Comparison of ENCODE assay signal across 8 cellular contexts in genomic region chr20:53622247-53623114, GRCh38. TPM values are rescaled to one million over a fixed set of nuclear protein-coding genes. Genes with fewer than 3 reads are reported as not detected.
A peak's percentile ranks its signal among the peaks of the same experiment; 100 is the strongest.
DNase-seq lines count a peak whose midpoint lies in the region; ATAC-seq and TF ChIP-seq lines count a peak whose summit lies in the region.

No MANE protein-coding gene starts in this region.

- H3K36me3 Mint-ChIP-seq in activated naive CD8-positive, alpha-beta T cell treated with anti-CD3 and anti-CD28 coated beads for 36 hours: no peaks in the 10 kb centered on the region

- no peaks in the 10 kb centered on the region for H3K27me3 Mint-ChIP-seq in activated naive CD8-positive, alpha-beta T cell treated with anti-CD3 and anti-CD28 coated beads for 36 hours

- TF ChIP-seq POLR2A in IMR-90 (IDR thresholded peaks at IDR 0.05; ENCODE audit: low read depth, low read length): no peak

- in situ Hi-C loops in IMR-90 (cut with MboI; ENCODE audit: low sequenced_read_pairs): no loop called here

- peak overlapping the region; percentile 79 for H3K56ac ChIP-seq in IMR-90 (ENCODE audit: extremely low read depth, insufficient read depth, low read length)

- dilution Hi-C loops in IMR-90 (cut with HindIII; ENCODE audit: low sequenced_read_pairs, unreplicated experiment): no loop called here

- H3K4me1 Mint-ChIP-seq in activated naive CD8-positive, alpha-beta T cell treated with anti-CD3 and anti-CD28 coated beads for 36 hours: peaks cover 41% of the 10 kb centered on the region

- H4K20me1 ChIP-seq in IMR-90 (ENCODE audit: insufficient read depth, low read length): no peaks in the 10 kb centered on the region

- H4K91ac ChIP-seq in IMR-90 (ENCODE audit: insufficient read depth, low read depth, low read length): peak overlapping the region; percentile 90

- no peak for ATAC-seq in IMR-90 (ENCODE audit: low read depth)
- ATAC-seq in left colon: peak; percentile 3
- ATAC-seq in thoracic aorta (ENCODE audit: insufficient number of reproducible peaks, low FRiP score, low read depth): no peak

- peak overlapping the region; percentile 75 for H2BK15ac ChIP-seq in IMR-90 (ENCODE audit: low read depth, low read length)

- H4K5ac ChIP-seq in IMR-90 (ENCODE audit: low read depth, low read length): peak overlapping the region; percentile 95

- peak overlapping the region; percentile 68; the same call in 1 of the 2 replicates for H3K9ac ChIP-seq in IMR-90 (ENCODE audit: low read depth, low read length)

- peak overlapping the region; percentile 76 for H2AFZ ChIP-seq in IMR-90 (replicated peaks; ENCODE audit: low read length, poor library complexity)

- peak overlapping the region; percentile 72; the same call in 1 of the 2 replicates for H2AK5ac ChIP-seq in IMR-90 (ENCODE audit: low read depth, low read length)

- POLR2A ChIA-PET in IMR-90 (lab: Charles Lee; ENCODE audit: unreplicated experiment): interaction anchor here (0.5 to 0.6 kb wide), 4 partner anchors 28 to 230 kb away, joined by 3 to 15 read pairs (median 3); no protein-coding TSS in a partner anchor
- POLR2A ChIA-PET in GM10248 (lab: Yijun Ruan, JAX): interaction anchor here (0.6 to 1.2 kb wide), 3 partner anchors 11 to 31 kb away, joined by 3 to 7 read pairs (median 5); no protein-coding TSS in a partner anchor

- H4K8ac ChIP-seq in IMR-90 (ENCODE audit: low read depth in 2 of 2, low read length in 2 of 2): peak overlapping the region; percentile 75 to 94

- peaks cover 3% of the 10 kb centered on the region for H3K9me1 ChIP-seq in IMR-90 (ENCODE audit: insufficient read depth, low read length)

- peak overlapping the region; percentile 89 for H2BK5ac ChIP-seq in IMR-90 (ENCODE audit: low read depth, low read length, poor library complexity, severe bottlenecking)

- peak overlapping the region; percentile 61; the same call in 1 of the 2 replicates for H3K4me2 ChIP-seq in IMR-90 (ENCODE audit: low read depth, low read length)

- no TSS peak for BruUV-seq in IMR-90 (replicated peaks; lab: Mats Ljungman, UMichigan)

- H3K27me3 ChIP-seq in IMR-90 (ENCODE audit: control insufficient read depth, insufficient read depth, low read length) (no peaks in the 10 kb centered on the region), thoracic aorta (replicated peaks; ENCODE audit: insufficient read depth) (no peaks in the 10 kb centered on the region)

- 0 out of 4 replicates have a peak, but pooled peaks cover 0 to 3% of the 10 kb centered on the region in 2 experiments for H3K79me1 ChIP-seq in IMR-90 (ENCODE audit: low read depth in 1 of 2, low read length in 2 of 2)

- peak overlapping the region; percentile 68; the same call in 1 of the 2 replicates for H3K23ac ChIP-seq in IMR-90 (ENCODE audit: low read depth, low read length)

- H3K4me3 ChIP-seq in IMR-90 (ENCODE audit: insufficient read depth, low read depth, low read length) (no peak overlapping the region), thoracic aorta (peak overlapping the region; percentile 66)

- peaks cover 15% of the 10 kb centered on the region for H3K4me1 ChIP-seq in IMR-90 (ENCODE audit: control insufficient read depth, insufficient read depth, low read length)
- peaks cover 26 to 36% of the 10 kb centered on the region in 2 donors for H3K4me1 ChIP-seq in thoracic aorta (ENCODE audit: control insufficient read depth in 1 of 2, low read depth in 2 of 2)

- DNase-seq in IMR-90 (no peak), left colon (no peak), thoracic aorta (ENCODE audit: low spot score) (no peak), GM10248 (ENCODE audit: extremely low spot score) (no peak), NCI-H1930 (lab: John Stamatoyannopoulos, UW) (no peak), midbrain (lab: John Stamatoyannopoulos, UW) (no peak)
- DNase-seq in activated naive CD8-positive, alpha-beta T cell treated with anti-CD3 and anti-CD28 coated beads for 36 hours: no peak

- peak overlapping the region; percentile 95 for H3K18ac ChIP-seq in IMR-90 (ENCODE audit: low read depth, low read length)

- 70% methylated on average over 2 of the region's 7 CpGs; no CpG with 5 or more reads in 1 of the 2 experiments for WGBS in IMR-90 (ENCODE audit: extremely low coverage in 2 of 2, insufficient read length in 1 of 2), 2 experiments

- no peaks in the 10 kb centered on the region for H3K9me3 ChIP-seq in IMR-90 (ENCODE audit: control insufficient read depth, insufficient read depth, low read length)
- no peaks in the 10 kb centered on the region for H3K9me3 ChIP-seq in thoracic aorta

- TF ChIP-seq CTCF in C4-2B (conservative IDR thresholded peaks at IDR 0.05) (no peak), IMR-90 (conservative IDR thresholded peaks at IDR 0.05; ENCODE audit: low read depth, low read length) (no peak), thoracic aorta (IDR thresholded peaks at IDR 0.05) (no peak), GM10248 (IDR thresholded peaks at IDR 0.05; ENCODE audit: control extremely low read depth, extremely low read depth, low read depth, missing control alignments) (no peak)

- H3K27ac ChIP-seq in C4-2B (peak overlapping the region; percentile 88), IMR-90 (ENCODE audit: insufficient read depth, low read length) (peak overlapping the region; percentile 98), thoracic aorta (peak overlapping the region; percentile 78)

- peak overlapping the region; percentile 89 for H2BK120ac ChIP-seq in IMR-90 (ENCODE audit: low read depth, low read length)

- H3K9me3 Mint-ChIP-seq in activated naive CD8-positive, alpha-beta T cell treated with anti-CD3 and anti-CD28 coated beads for 36 hours: no peaks in the 10 kb centered on the region

- peak overlapping the region; percentile 90 for H2BK20ac ChIP-seq in IMR-90 (ENCODE audit: low read depth, low read length)

- H3K4ac ChIP-seq in IMR-90 (ENCODE audit: low read depth, low read length): peak overlapping the region; percentile 43

- peak overlapping the region; percentile 71 for H3K4me3 Mint-ChIP-seq in activated naive CD8-positive, alpha-beta T cell treated with anti-CD3 and anti-CD28 coated beads for 36 hours

- no peak overlapping the region for H2AK9ac ChIP-seq in IMR-90 (replicated peaks; ENCODE audit: low read depth, low read length, poor library complexity)

- peak overlapping the region; percentile 97 for H3K27ac Mint-ChIP-seq in activated naive CD8-positive, alpha-beta T cell treated with anti-CD3 and anti-CD28 coated beads for 36 hours

- no peak for TF ChIP-seq RAD21 in IMR-90 (IDR thresholded peaks at IDR 0.05; ENCODE audit: low read length)

- peak overlapping the region; percentile 88 for H3K14ac ChIP-seq in IMR-90 (replicated peaks; ENCODE audit: low read depth, low read length)

- intact Hi-C loops in IMR-90 (cut with micrococcal nuclease) (loop anchor here (2.0 kb wide), 1 partner anchor 20 kb away; no protein-coding TSS in a partner anchor), left colon (cut with DNase I, micrococcal nuclease) (no loop called here)

- H3K36me3 ChIP-seq in IMR-90 (ENCODE audit: control insufficient read depth, insufficient read depth, low read length) (no peaks in the 10 kb centered on the region), thoracic aorta (no peaks in the 10 kb centered on the region)

- CTCF ChIA-PET in IMR-90 (lab: Yijun Ruan, JAX): interaction anchor here (0.6 to 1.3 kb wide), 4 partner anchors 10 to 317 kb away, joined by 3 to 4 read pairs (median 4); no protein-coding TSS in a partner anchor
- CTCF ChIA-PET in GM10248 (lab: Yijun Ruan, JAX): interaction anchor here (0.9 to 4.8 kb wide), 15 partner anchors 8 to 317 kb away, joined by 3 to 30 read pairs (median 4); partner anchors contain the start of gene ZNF217

TF ChIP-seq in IMR-90, 13 proteins besides CTCF, POLR2A, EP300 and RAD21:
- no peak for TF ChIP-seq RFX5 (IDR thresholded peaks at IDR 0.05; ENCODE audit: low read depth, low read length)
- TF ChIP-seq, protein P1, sequence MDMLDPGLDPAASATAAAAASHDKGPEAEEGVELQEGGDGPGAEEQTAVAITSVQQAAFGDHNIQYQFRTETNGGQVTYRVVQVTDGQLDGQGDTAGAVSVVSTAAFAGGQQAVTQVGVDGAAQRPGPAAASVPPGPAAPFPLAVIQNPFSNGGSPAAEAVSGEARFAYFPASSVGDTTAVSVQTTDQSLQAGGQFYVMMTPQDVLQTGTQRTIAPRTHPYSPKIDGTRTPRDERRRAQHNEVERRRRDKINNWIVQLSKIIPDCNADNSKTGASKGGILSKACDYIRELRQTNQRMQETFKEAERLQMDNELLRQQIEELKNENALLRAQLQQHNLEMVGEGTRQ (IDR thresholded peaks at IDR 0.05; ENCODE audit: low read depth, low read length): no peak
- no peak for TF ChIP-seq CEBPB (IDR thresholded peaks at IDR 0.05; ENCODE audit: low read depth, low read length)
- TF ChIP-seq MAFK (IDR thresholded peaks at IDR 0.05; ENCODE audit: low read depth, low read length): no peak
- TF ChIP-seq ELK1 (IDR thresholded peaks at IDR 0.05; ENCODE audit: borderline replicate concordance, low read depth, low read length): no peak
- TF ChIP-seq RCOR1 (IDR thresholded peaks at IDR 0.05; ENCODE audit: insufficient replicate concordance, low read length): no peak
- no peak for TF ChIP-seq BHLHE40 (IDR thresholded peaks at IDR 0.05; ENCODE audit: low read depth, low read length)
- TF ChIP-seq MAZ (IDR thresholded peaks at IDR 0.05; ENCODE audit: borderline replicate concordance, low read depth, low read length): no peak
- TF ChIP-seq NFE2L2 (IDR thresholded peaks at IDR 0.05; ENCODE audit: low read depth, low read length): no peak
- no peak for TF ChIP-seq FOS (IDR thresholded peaks at IDR 0.05; ENCODE audit: low read depth, low read length)

RNA-seq across cellular contexts. Expression of gene ZNF217, which starts 28.8 kb away (rescaled TPM):
- 25.8 and 27.8 TPM in 2 replicates for total RNA-seq in IMR-90 (2012; rRNA removed)
- polyA plus RNA-seq in IMR-90 (2012; rRNA removed): 6.9 and 9.1 TPM in 2 replicates
- 2.4 and 4.1 TPM in 2 replicates for polyA plus RNA-seq in IMR-90 (2012; cell fraction: cytosol; rRNA removed)
- 3.4 and 8.6 TPM in 2 replicates for polyA plus RNA-seq in IMR-90 (2012; cell fraction: nucleus; rRNA removed; ENCODE audit: low replicate concordance)
- total RNA-seq in activated naive CD8-positive, alpha-beta T cell treated with anti-CD3 and anti-CD28 coated beads for 36 hours: 10 to 100 TPM; 55.6 to 59.0 TPM
- total RNA-seq in left colon: 10 to 100 TPM; 58.2 to 70.0 TPM
- total RNA-seq in thoracic aorta: 10 to 100 TPM; 12.5 to 21.4 TPM
